ENCODE assay signal across 31 cellular contexts in genomic region chr17:32227910-32228309, GRCh38. TPM values are rescaled to one million over a fixed set of nuclear protein-coding genes. Genes with fewer than 3 reads are reported as not detected.
"Had no signal": no experiment of that assay in that cellular context is flagged by ENCODE, and none has a peak within 500 bp of the region (broad histone marks: within the 10 kb centered on the region; RNA-seq: fewer than 3 reads in every experiment).

No MANE protein-coding gene starts in this region.

- H3K4me3 ChIP-seq: esophagus squamous epithelium, pancreas, psoas muscle, smooth muscle cell, upper lobe of left lung, vagina had no signal

- H3K27ac ChIP-seq: epithelial cell of prostate, esophagus squamous epithelium, pancreas, psoas muscle, upper lobe of left lung, vagina had no signal

- H3K36me3 Mint-ChIP-seq: stimulated activated memory B cell treated with anti-CD40 and anti-IgM and Interleukin-4, amounts not matched to agents 10 μg/mL and 1 μg/mL and 100 μg/mL, for 72 hours had no signal

- H3K4me1 ChIP-seq: esophagus squamous epithelium, pancreas, psoas muscle, upper lobe of left lung, vagina had no signal

- H3K4me3 Mint-ChIP-seq: activated naive CD8-positive, alpha-beta T cell; activated T-cell treated with anti-CD3 and anti-CD28 coated beads, Interleukin-2, amount 50 U/mL, for 72 hours; immature natural killer cell; naive thymus-derived CD4-positive, alpha-beta T cell; stimulated activated memory B cell treated with anti-CD40 and anti-IgM and Interleukin-4, amounts not matched to agents 10 μg/mL and 1 μg/mL and 100 μg/mL, for 72 hours; stimulated activated naive CD8-positive, alpha-beta T cell treated with anti-CD3 and anti-CD28 coated beads, Interleukin-15, amount 100 ng/mL, for 72 hours had no signal

- H3K36me3 ChIP-seq: pancreas had no signal

- H3K9me3 Mint-ChIP-seq: activated T-cell treated with anti-CD3 and anti-CD28 coated beads, Interleukin-2, amount 50 U/mL, for 72 hours; immature natural killer cell; naive thymus-derived CD4-positive, alpha-beta T cell; stimulated activated memory B cell treated with anti-CD40 and anti-IgM and Interleukin-4, amounts not matched to agents 10 μg/mL and 1 μg/mL and 100 μg/mL, for 72 hours; stimulated activated naive CD8-positive, alpha-beta T cell treated with anti-CD3 and anti-CD28 coated beads, Interleukin-15, amount 100 ng/mL, for 72 hours had no signal

- H3K27me3 Mint-ChIP-seq: activated naive CD8-positive, alpha-beta T cell; naive thymus-derived CD4-positive, alpha-beta T cell; stimulated activated memory B cell treated with anti-CD40 and anti-IgM and Interleukin-4, amounts not matched to agents 10 μg/mL and 1 μg/mL and 100 μg/mL, for 72 hours; stimulated activated naive CD8-positive, alpha-beta T cell treated with anti-CD3 and anti-CD28 coated beads, Interleukin-15, amount 100 ng/mL, for 72 hours had no signal

- H3K9me3 ChIP-seq: esophagus squamous epithelium, pancreas, psoas muscle, upper lobe of left lung, vagina had no signal

- ATAC-seq: activated T-cell treated with anti-CD3 and anti-CD28 coated beads, Interleukin-2, amount 50 U/mL, for 72 hours; left colon; naive thymus-derived CD4-positive, alpha-beta T cell; pancreas; psoas muscle; stimulated activated memory B cell treated with anti-CD40 and anti-IgM and Interleukin-4, amounts not matched to agents 10 μg/mL and 1 μg/mL and 100 μg/mL, for 72 hours; stimulated activated naive CD8-positive, alpha-beta T cell treated with anti-CD3 and anti-CD28 coated beads, Interleukin-15, amount 100 ng/mL, for 72 hours had no signal

- H3K27me3 ChIP-seq: esophagus squamous epithelium, pancreas, upper lobe of left lung, vagina had no signal

- H3K27ac Mint-ChIP-seq: activated naive CD8-positive, alpha-beta T cell; activated T-cell treated with anti-CD3 and anti-CD28 coated beads, Interleukin-2, amount 50 U/mL, for 72 hours; immature natural killer cell; naive thymus-derived CD4-positive, alpha-beta T cell; stimulated activated memory B cell treated with anti-CD40 and anti-IgM and Interleukin-4, amounts not matched to agents 10 μg/mL and 1 μg/mL and 100 μg/mL, for 72 hours; stimulated activated naive CD8-positive, alpha-beta T cell treated with anti-CD3 and anti-CD28 coated beads, Interleukin-15, amount 100 ng/mL, for 72 hours had no signal

- DNase-seq: activated CD4-positive, alpha-beta T cell treated with anti-CD3 and anti-CD28 coated beads for 4 hours; activated CD4-positive, alpha-beta T cell treated with anti-CD3 and anti-CD28 coated beads, Interleukin-2, amount 50 U/mL, for 4 hours; activated naive CD4-positive, alpha-beta T cell; activated T-cell treated with anti-CD3 and anti-CD28 coated beads for 4 hours; activated T-cell treated with anti-CD3 and anti-CD28 coated beads, Interleukin-2, amount 50 U/mL, for 72 hours; anterior cingulate cortex; dermis blood vessel endothelial cell; effector CD4-positive, alpha-beta T cell; esophagus squamous epithelium; glutamatergic neuron; immature natural killer cell; kidney; left colon; mammary epithelial cell; midbrain; naive thymus-derived CD4-positive, alpha-beta T cell; nucleus accumbens; pancreas; psoas muscle; stimulated activated CD4-positive, alpha-beta T cell treated with anti-CD3 and anti-CD28 coated beads, Interleukin-1b, Interleukin-23, amount 100 ng/mL, for 48 hours; stimulated activated CD4-positive, alpha-beta T cell treated with anti-CD3 and anti-CD28 coated beads, Interleukin-4, amount 100 ng/mL, for 4 hours; stimulated activated CD8-positive, alpha-beta memory T cell treated with anti-CD3 and anti-CD28 coated beads, Interleukin-4, amount 100 ng/mL, for 48 hours; stimulated activated naive CD8-positive, alpha-beta T cell treated with anti-CD3 and anti-CD28 coated beads, Interleukin-15, amount 100 ng/mL, for 72 hours; substantia nigra; upper lobe of left lung had no signal

RNA-seq across cellular contexts. Expression of gene RHBDL3, which starts 37.7 kb away (rescaled TPM):
- total RNA-seq: bronchial epithelial cell, dermis blood vessel endothelial cell, mammary epithelial cell, smooth muscle cell had no signal
- polyA plus RNA-seq: immature natural killer cell; naive thymus-derived CD4-positive, alpha-beta T cell; smooth muscle cell had no signal
